ENCODE assay signal across 9 cellular contexts in genomic region chr1:89041055-89041707, GRCh38. TPM values are rescaled to one million over a fixed set of nuclear protein-coding genes. Genes with fewer than 3 reads are reported as not detected.
DNase-seq lines count a peak whose midpoint lies in the region; ATAC-seq, FAIRE-seq and TF ChIP-seq lines count a peak whose summit lies in the region.
"Had no signal": no experiment of that assay in that cellular context is flagged by ENCODE, and none has a peak within 500 bp of the region (broad histone marks: within the 10 kb centered on the region; RNA-seq: fewer than 3 reads in every experiment).

No MANE protein-coding gene starts in this region.

- intact Hi-C loops in transverse colon (cut with DNase I; ENCODE audit: low total_unique reads), result no loop called here

- peaks cover 0 to 11% (median 5%) of the 10 kb centered on the region in 4 donors for H3K4me1 ChIP-seq in transverse colon

- FAIRE-seq in D721Med (lab: Jason Lieb, UNC), result no peak

- in situ Hi-C loops in transverse colon (cut with MboI; ENCODE audit: low pct_ligation_motif_present in 1 of 4, low pct_unique_long_range_greater_than_20kb in 1 of 4, low sequenced_read_pairs in 3 of 4), result no loop called here

- TF ChIP-seq POLR2A in transverse colon (IDR thresholded peaks at IDR 0.05), result no peak

- no peaks in the 10 kb centered on the region for H3K9me3 ChIP-seq in transverse colon

- TF ChIP-seq CTCF in transverse colon (IDR thresholded peaks at IDR 0.05), result no peak
- no peak for TF ChIP-seq CTCF in D721Med (IDR thresholded peaks at IDR 0.05; ENCODE audit: insufficient read depth, missing control alignments)

- peak; percentile 86 for ATAC-seq in GM19438 (IDR thresholded peaks at IDR 0.05; ENCODE audit: low read depth, unreplicated experiment)
- ATAC-seq in HG03135 (IDR thresholded peaks at IDR 0.05; ENCODE audit: unreplicated experiment), result peak; percentile 93

- 70 to 78% methylated on average over 3 to 4 of the region's 4 CpGs for WGBS in transverse colon (ENCODE audit: low coverage in 1 of 2), 2 donors

- no peak overlapping the region for H3K4me3 ChIP-seq in transverse colon

- DNase-seq in EH (ENCODE audit: low read depth), result peak; percentile 67
- peak; percentile 5 for DNase-seq in amniotic stem cell (lab: John Stamatoyannopoulos, UW)
- no peak for DNase-seq in DMS 273 (lab: John Stamatoyannopoulos, UW; ENCODE audit: unreplicated experiment)
- no peak for DNase-seq in transverse colon
- DNase-seq in NK-92 treated with Interleukin-12 subunit alpha and Interleukin-12 subunit beta, amount 100 ng/mL, for 24 hours (lab: John Stamatoyannopoulos, UW), result no peak
- no peak for DNase-seq in D721Med (ENCODE audit: insufficient read length, low spot score)
- DNase-seq: GF-D8 had no signal

- no peaks in the 10 kb centered on the region for H3K27me3 ChIP-seq in transverse colon

- H3K36me3 ChIP-seq in transverse colon, result no peaks in the 10 kb centered on the region

- H3K27ac ChIP-seq in transverse colon, result no peak overlapping the region

- TF ChIP-seq EP300 in transverse colon (IDR thresholded peaks at IDR 0.05; ENCODE audit: low read depth), result no peak

RNA-seq across cellular contexts. Expression of gene GBP3, which starts 18.5 kb away (rescaled TPM):
- total RNA-seq in transverse colon, result 100 to 1,000 TPM in 1 of 4 donors, 10 to 100 TPM in 2, 1 to 10 TPM in 1; 5.4 to 102 (median 55.2) TPM

RNA-seq across cellular contexts. Expression of gene GBP1, which starts 23.8 kb away (rescaled TPM):
- total RNA-seq in transverse colon, result 10 to 100 TPM in 3 of 4 donors, 1 to 10 TPM in 1; 3.0 to 50.2 (median 23.2) TPM

RNA-seq across cellular contexts. Expression of gene KYAT3, which starts 48.8 kb away (rescaled TPM):
- 10 to 100 TPM in 3 of 4 donors, 1 to 10 TPM in 1; 7.8 to 23.3 (median 20.5) TPM for total RNA-seq in transverse colon

RNA-seq across cellular contexts. Expression of gene RBMXL1, which starts 48.8 kb away (rescaled TPM):
- 10 to 100 TPM in 2 of 4 donors, 1 to 10 TPM in 2; 7.2 to 14.9 (median 10.0) TPM for total RNA-seq in transverse colon

Comparison
In these comparisons a context has a peak if more than half of its experiments do, and no peak if none do; other contexts are left out.
1. DNase-seq: peak in EH (single experiment) and amniotic stem cell (single experiment); none in DMS 273 (single experiment), transverse colon (single experiment), NK-92 treated with Interleukin-12 subunit alpha and Interleukin-12 subunit beta, amount 100 ng/mL, for 24 hours (single experiment) and D721Med (single experiment).